7 cellular contexts compared by ENCODE assay signal in the genomic region with DNA sequence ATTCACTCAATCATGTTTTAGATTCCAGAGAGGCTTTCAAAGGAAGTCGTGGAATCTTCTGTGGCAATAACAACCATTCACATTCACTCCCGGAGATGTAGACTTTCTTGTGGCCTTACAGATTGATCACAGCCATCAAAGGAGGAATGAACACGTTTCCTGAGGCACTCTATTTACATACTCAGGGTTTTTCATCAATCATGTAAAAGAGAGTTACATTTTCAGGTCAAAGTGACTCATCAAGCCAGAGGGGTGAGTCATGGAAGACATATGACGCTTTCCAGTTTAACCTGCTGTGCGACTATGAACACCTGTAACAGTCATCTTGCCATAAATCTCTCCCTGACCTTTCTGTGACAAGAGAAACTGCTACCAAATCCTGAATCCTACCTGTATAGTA. TPM values are rescaled to one million over a fixed set of nuclear protein-coding genes. Genes with fewer than 3 reads are reported as not detected.
A peak's percentile ranks its signal among the peaks of the same experiment; 100 is the strongest.
DNase-seq lines count a peak whose midpoint lies in the region; ATAC-seq and TF ChIP-seq lines count a peak whose summit lies in the region.

No MANE protein-coding gene starts in this region.

- DNase-seq in SK-N-SH, result no peak
- peak; percentile 45 to 94 for DNase-seq in fibroblast of lung (ENCODE audit: low read depth in 2 of 2)
- no peak for DNase-seq in stimulated activated naive B cell treated with anti-CD40 and anti-IgM and Interleukin-4, amounts not matched to agents 10 μg/mL and 1 μg/mL and 100 μg/mL, for 72 hours
- no peak for DNase-seq in germinal center (ENCODE audit: low spot score)
- DNase-seq in NCI-H1105 (lab: John Stamatoyannopoulos, UW), result no peak

- no peaks in the 10 kb centered on the region for H3K9me2 ChIP-seq in SK-N-SH

- CTCF ChIA-PET in SK-N-SH (lab: Yijun Ruan, JAX), result no interaction called here

- TF ChIP-seq CTCF in SK-N-SH (IDR thresholded peaks at IDR 0.05), result no peak
- no peak for TF ChIP-seq CTCF in fibroblast of lung (conservative IDR thresholded peaks at IDR 0.05 in 1 of 2, IDR thresholded peaks at IDR 0.05 in 1 of 2; ENCODE audit: low read depth in 1 of 2, low read length in 2 of 2)

- H4K20me1 ChIP-seq in SK-N-SH (ENCODE audit: insufficient read depth) (no peaks in the 10 kb centered on the region), fibroblast of lung (ENCODE audit: control insufficient read depth, extremely low read depth, insufficient read depth, low read length) (no peaks in the 10 kb centered on the region)

- no peak for TF ChIP-seq RAD21 in SK-N-SH (IDR thresholded peaks at IDR 0.05; ENCODE audit: low read length)

- H3K4me1 ChIP-seq in SK-N-SH (ENCODE audit: control insufficient read depth in 1 of 2, insufficient read depth in 2 of 2, low read depth in 1 of 2, low read length in 1 of 2) (peaks cover 0 to 22% of the 10 kb centered on the region in 2 experiments; a peak in 1 of 4 replicates), fibroblast of lung (ENCODE audit: control insufficient read depth, extremely low read depth, insufficient read depth, low read length) (peaks cover 3% of the 10 kb centered on the region)

- ATAC-seq in GM18909 (IDR thresholded peaks at IDR 0.05; ENCODE audit: poor library complexity, unreplicated experiment) (peak; percentile 55), HG03103 (IDR thresholded peaks at IDR 0.05; ENCODE audit: low read depth, unreplicated experiment) (peak; percentile 53)
- ATAC-seq in stimulated activated naive B cell treated with anti-CD40 and anti-IgM and Interleukin-4, amounts not matched to agents 10 μg/mL and 1 μg/mL and 100 μg/mL, for 72 hours (replicated peaks), result peak; percentile 75 to 87

- WGBS in SK-N-SH (ENCODE audit: low lambda C conversion rate), result 23% methylated on average over 5 of the region's 5 CpGs

- no peaks in the 10 kb centered on the region for H3K36me3 Mint-ChIP-seq in stimulated activated naive B cell treated with anti-CD40 and anti-IgM and Interleukin-4, amounts not matched to agents 10 μg/mL and 1 μg/mL and 100 μg/mL, for 72 hours

- no peak overlapping the region for H3K4me3 Mint-ChIP-seq in stimulated activated naive B cell treated with anti-CD40 and anti-IgM and Interleukin-4, amounts not matched to agents 10 μg/mL and 1 μg/mL and 100 μg/mL, for 72 hours

- H3K79me2 ChIP-seq in SK-N-SH (ENCODE audit: insufficient read depth) (no peaks in the 10 kb centered on the region), fibroblast of lung (ENCODE audit: control insufficient read depth, insufficient read depth, low read length) (no peaks in the 10 kb centered on the region)

- H3K36me3 ChIP-seq in SK-N-SH (replicated peaks in 1 of 2; ENCODE audit: control insufficient read depth in 1 of 2, insufficient read depth in 2 of 2, low read length in 1 of 2), result no peaks in the 10 kb centered on the region
- no peaks in the 10 kb centered on the region for H3K36me3 ChIP-seq in fibroblast of lung (ENCODE audit: control insufficient read depth, insufficient read depth, low read length)

- peak overlapping the region in 1 of 2 experiments; percentile 12; a peak in 1 of 4 replicates for H3K27ac ChIP-seq in SK-N-SH (ENCODE audit: low read depth in 2 of 2, low read length in 1 of 2)
- no peak overlapping the region for H3K27ac ChIP-seq in fibroblast of lung (ENCODE audit: insufficient read depth, low read length)

- H3K27me3 ChIP-seq in SK-N-SH (ENCODE audit: insufficient read depth) (no peaks in the 10 kb centered on the region), fibroblast of lung (ENCODE audit: control insufficient read depth, insufficient read depth, low read length) (no peaks in the 10 kb centered on the region)

- peaks cover 12% of the 10 kb centered on the region for H3F3A ChIP-seq in SK-N-SH (replicated peaks; ENCODE audit: insufficient read depth)

- peak; percentile 31 to 71; a peak in 2 of 4 replicates for TF ChIP-seq EP300 in SK-N-SH (IDR thresholded peaks at IDR 0.05; ENCODE audit: borderline replicate concordance in 1 of 2, low read depth in 1 of 2, low read length in 1 of 2)

- H3K4me2 ChIP-seq in SK-N-SH (no peak overlapping the region), fibroblast of lung (ENCODE audit: extremely low read depth, insufficient read depth, low read length) (no peak overlapping the region)

- POLR2A ChIA-PET in SK-N-SH (lab: Yijun Ruan, JAX), result no interaction called here

- peak overlapping the region; percentile 65 for H3K27ac Mint-ChIP-seq in stimulated activated naive B cell treated with anti-CD40 and anti-IgM and Interleukin-4, amounts not matched to agents 10 μg/mL and 1 μg/mL and 100 μg/mL, for 72 hours

- H3K9me3 ChIP-seq in SK-N-SH (no peaks in the 10 kb centered on the region), fibroblast of lung (ENCODE audit: control insufficient read depth, insufficient read depth, low read depth, low read length) (no peaks in the 10 kb centered on the region)

- H3K27me3 Mint-ChIP-seq in stimulated activated naive B cell treated with anti-CD40 and anti-IgM and Interleukin-4, amounts not matched to agents 10 μg/mL and 1 μg/mL and 100 μg/mL, for 72 hours, result peaks cover 2% of the 10 kb centered on the region in 2 donors

- H3K4me1 Mint-ChIP-seq in stimulated activated naive B cell treated with anti-CD40 and anti-IgM and Interleukin-4, amounts not matched to agents 10 μg/mL and 1 μg/mL and 100 μg/mL, for 72 hours, result peaks cover 8 to 28% of the 10 kb centered on the region in 2 donors

- no peak overlapping the region for H2AFZ ChIP-seq in SK-N-SH (ENCODE audit: low read depth)
- H2AFZ ChIP-seq in fibroblast of lung (ENCODE audit: low read length), result no peak overlapping the region

- no peak overlapping the region for H3K9ac ChIP-seq in SK-N-SH
- no peak overlapping the region for H3K9ac ChIP-seq in fibroblast of lung (ENCODE audit: insufficient read depth, low read length)

- H3K4me3 ChIP-seq in SK-N-SH (ENCODE audit: low read depth in 2 of 2, low read length in 1 of 2) (no peak overlapping the region), fibroblast of lung (replicated peaks in 1 of 4; ENCODE audit: control extremely low read depth in 1 of 4, insufficient read depth in 1 of 4, low read depth in 3 of 4, low read length in 4 of 4) (no peak overlapping the region)

- peaks cover 0 to 2% of the 10 kb centered on the region in 2 donors for H3K9me3 Mint-ChIP-seq in stimulated activated naive B cell treated with anti-CD40 and anti-IgM and Interleukin-4, amounts not matched to agents 10 μg/mL and 1 μg/mL and 100 μg/mL, for 72 hours

TF ChIP-seq in SK-N-SH, 30 proteins besides CTCF, POLR2A, EP300 and RAD21 (continues in another document):
- TF ChIP-seq JUND (IDR thresholded peaks at IDR 0.05), result peak; percentile 89
- TF ChIP-seq MEF2A (IDR thresholded peaks at IDR 0.05; ENCODE audit: borderline replicate concordance, low read depth), result peak; percentile 27; the same call in 1 of the 2 replicates
- TF ChIP-seq, protein P1, sequence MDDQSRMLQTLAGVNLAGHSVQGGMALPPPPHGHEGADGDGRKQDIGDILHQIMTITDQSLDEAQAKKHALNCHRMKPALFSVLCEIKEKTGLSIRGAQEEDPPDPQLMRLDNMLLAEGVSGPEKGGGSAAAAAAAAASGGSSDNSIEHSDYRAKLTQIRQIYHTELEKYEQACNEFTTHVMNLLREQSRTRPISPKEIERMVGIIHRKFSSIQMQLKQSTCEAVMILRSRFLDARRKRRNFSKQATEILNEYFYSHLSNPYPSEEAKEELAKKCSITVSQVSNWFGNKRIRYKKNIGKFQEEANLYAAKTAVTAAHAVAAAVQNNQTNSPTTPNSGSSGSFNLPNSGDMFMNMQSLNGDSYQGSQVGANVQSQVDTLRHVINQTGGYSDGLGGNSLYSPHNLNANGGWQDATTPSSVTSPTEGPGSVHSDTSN (IDR thresholded peaks at IDR 0.05), result peak; percentile 86
- TF ChIP-seq, protein P2, sequence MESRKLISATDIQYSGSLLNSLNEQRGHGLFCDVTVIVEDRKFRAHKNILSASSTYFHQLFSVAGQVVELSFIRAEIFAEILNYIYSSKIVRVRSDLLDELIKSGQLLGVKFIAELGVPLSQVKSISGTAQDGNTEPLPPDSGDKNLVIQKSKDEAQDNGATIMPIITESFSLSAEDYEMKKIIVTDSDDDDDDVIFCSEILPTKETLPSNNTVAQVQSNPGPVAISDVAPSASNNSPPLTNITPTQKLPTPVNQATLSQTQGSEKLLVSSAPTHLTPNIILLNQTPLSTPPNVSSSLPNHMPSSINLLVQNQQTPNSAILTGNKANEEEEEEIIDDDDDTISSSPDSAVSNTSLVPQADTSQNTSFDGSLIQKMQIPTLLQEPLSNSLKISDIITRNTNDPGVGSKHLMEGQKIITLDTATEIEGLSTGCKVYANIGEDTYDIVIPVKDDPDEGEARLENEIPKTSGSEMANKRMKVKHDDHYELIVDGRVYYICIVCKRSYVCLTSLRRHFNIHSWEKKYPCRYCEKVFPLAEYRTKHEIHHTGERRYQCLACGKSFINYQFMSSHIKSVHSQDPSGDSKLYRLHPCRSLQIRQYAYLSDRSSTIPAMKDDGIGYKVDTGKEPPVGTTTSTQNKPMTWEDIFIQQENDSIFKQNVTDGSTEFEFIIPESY (IDR thresholded peaks at IDR 0.05; ENCODE audit: borderline replicate concordance, low read depth), result peak; percentile 10; the same call in 1 of the 2 replicates
- TF ChIP-seq TCF12 (IDR thresholded peaks at IDR 0.05), result peak; percentile 87
- TF ChIP-seq, protein P3, sequence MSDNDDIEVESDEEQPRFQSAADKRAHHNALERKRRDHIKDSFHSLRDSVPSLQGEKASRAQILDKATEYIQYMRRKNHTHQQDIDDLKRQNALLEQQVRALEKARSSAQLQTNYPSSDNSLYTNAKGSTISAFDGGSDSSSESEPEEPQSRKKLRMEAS (IDR thresholded peaks at IDR 0.05; ENCODE audit: low read depth), result 0 out of 2 replicates have a peak, but pooled peaks have one; percentile 52
- TF ChIP-seq ELF1 (IDR thresholded peaks at IDR 0.05), result no peak
- TF ChIP-seq GABPA (IDR thresholded peaks at IDR 0.05; ENCODE audit: low read depth), result no peak
- peak; percentile 64; the same call in 1 of the 2 replicates for TF ChIP-seq RXRA (IDR thresholded peaks at IDR 0.05; ENCODE audit: borderline replicate concordance, low read depth)

RNA-seq across cellular contexts. Expression of a gene that starts 39.3 kb away (rescaled TPM):
- polyA plus RNA-seq in SK-N-SH (2012; rRNA removed) (62.9 and 80.7 TPM in 2 replicates), fibroblast of lung (356 and 607 TPM in 2 replicates)
- polyA plus RNA-seq in SK-N-SH (2012; cell fraction: cytosol; rRNA removed), result 83.6 and 90.2 TPM in 2 replicates
- polyA plus RNA-seq in SK-N-SH (2012; cell fraction: nucleus; rRNA removed), result 22.5 and 50.3 TPM in 2 replicates
- total RNA-seq in fibroblast of lung, result 101 and 156 TPM in 2 replicates
- polyA plus RNA-seq in fibroblast of lung (2012), result 168 and 353 TPM in 2 replicates
- polyA minus RNA-seq in fibroblast of lung (ENCODE audit: low replicate concordance), result 115 and 121 TPM in 2 replicates

Comparison
In these comparisons a context has a peak if more than half of its experiments do, and no peak if none do; other contexts are left out.
1. DNase-seq: peak in fibroblast of lung (2 of 2); none in SK-N-SH (single experiment), stimulated activated naive B cell treated with anti-CD40 and anti-IgM and Interleukin-4, amounts not matched to agents 10 μg/mL and 1 μg/mL and 100 μg/mL, for 72 hours (single experiment), germinal center (single experiment) and NCI-H1105 (single experiment).
2. Peak in every context shown above with its lines, with median percentiles within 50 percentile points of each other: ATAC-seq.